1 cellular context compared by ENCODE assay signal in genomic region chr12:55188974-55189556, GRCh38.
TF ChIP-seq lines count a peak whose summit lies in the region.

No MANE protein-coding gene starts in this region.

TF ChIP-seq in HCT116, 20 proteins besides CTCF, POLR2A, EP300 and RAD21 (continued from another document):
- no peak for TF ChIP-seq REST (IDR thresholded peaks at IDR 0.05; ENCODE audit: low read depth)
- no peak for TF ChIP-seq ZNF274 (IDR thresholded peaks at IDR 0.05; ENCODE audit: low read depth, low read length)
- no peak for TF ChIP-seq POLR2AphosphoS5 (IDR thresholded peaks at IDR 0.05; ENCODE audit: low read depth, low read length)
- no peak for TF ChIP-seq EZH2phosphoT487 (IDR thresholded peaks at IDR 0.05; ENCODE audit: borderline replicate concordance)
- TF ChIP-seq ELF1 (IDR thresholded peaks at IDR 0.05; ENCODE audit: borderline replicate concordance, low read depth): no peak
- TF ChIP-seq SRF (IDR thresholded peaks at IDR 0.05; ENCODE audit: low read depth): no peak
- TF ChIP-seq EGR1 (IDR thresholded peaks at IDR 0.05; ENCODE audit: low read depth): no peak
- no peak for TF ChIP-seq FOSL1 (IDR thresholded peaks at IDR 0.05; ENCODE audit: low read depth)
- TF ChIP-seq, protein P1, sequence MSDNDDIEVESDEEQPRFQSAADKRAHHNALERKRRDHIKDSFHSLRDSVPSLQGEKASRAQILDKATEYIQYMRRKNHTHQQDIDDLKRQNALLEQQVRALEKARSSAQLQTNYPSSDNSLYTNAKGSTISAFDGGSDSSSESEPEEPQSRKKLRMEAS (IDR thresholded peaks at IDR 0.05): no peak
- TF ChIP-seq CBX3 (IDR thresholded peaks at IDR 0.05; ENCODE audit: low read depth): no peak
- no peak for TF ChIP-seq CEBPB (IDR thresholded peaks at IDR 0.05; ENCODE audit: low read depth)
- TF ChIP-seq JUND (IDR thresholded peaks at IDR 0.05): no peak
- no peak for TF ChIP-seq EZH2 (IDR thresholded peaks at IDR 0.05)
